Comparison of ENCODE assay signal across 8 cellular contexts in genomic region chr6:109009761-109010612, GRCh38.
DNase-seq lines count a peak whose midpoint lies in the region; ATAC-seq, FAIRE-seq and TF ChIP-seq lines count a peak whose summit lies in the region.

No MANE protein-coding gene starts in this region.

- H3K36me3 Mint-ChIP-seq in activated CD4-positive, alpha-beta memory T cell treated with anti-CD3 and anti-CD28 coated beads, Interleukin-2, amount 10 ng/mL, durations not matched to agents 7 days and 5 days (ENCODE audit: low read depth): peaks cover 9% of the 10 kb centered on the region

- H3K4me1 ChIP-seq in hepatocyte (ENCODE audit: insufficient read depth) (peaks cover 13% of the 10 kb centered on the region), small intestine (ENCODE audit: control insufficient read depth in 2 of 2, insufficient read depth in 1 of 2, low read depth in 1 of 2, low read length in 1 of 2) (no peaks in the 10 kb centered on the region)

- H3K9me3 Mint-ChIP-seq in activated CD4-positive, alpha-beta memory T cell treated with anti-CD3 and anti-CD28 coated beads, Interleukin-2, amount 10 ng/mL, durations not matched to agents 7 days and 5 days: no peaks in the 10 kb centered on the region

- no peaks in the 10 kb centered on the region for H3K9me2 ChIP-seq in hepatocyte (replicated peaks; ENCODE audit: insufficient read depth)

- in situ Hi-C loops in G401 (cut with HindIII; ENCODE audit: low sequenced_read_pairs): no loop called here

- peak overlapping the region; percentile 72 for H3K27ac Mint-ChIP-seq in activated CD4-positive, alpha-beta memory T cell treated with anti-CD3 and anti-CD28 coated beads, Interleukin-2, amount 10 ng/mL, durations not matched to agents 7 days and 5 days

- H3K27ac ChIP-seq in hepatocyte (peak overlapping the region; percentile 90), small intestine (ENCODE audit: low read depth in 1 of 2, low read length in 1 of 2) (peak overlapping the region; percentile 71 to 98)

- peak; percentile 34 for ATAC-seq in HG02852 (IDR thresholded peaks at IDR 0.05; ENCODE audit: unreplicated experiment)
- ATAC-seq in GM18858 (IDR thresholded peaks at IDR 0.05; ENCODE audit: unreplicated experiment): no peak

- H2AFZ ChIP-seq in hepatocyte: peak overlapping the region; percentile 61

- DNase-seq in G401 (ENCODE audit: low spot score) (peak; percentile 50), hepatocyte (ENCODE audit: low spot score) (no peak), small intestine (peak; percentile 53), HPDE6-E6E7 (ENCODE audit: extremely low spot score) (no peak)
- DNase-seq in activated CD4-positive, alpha-beta memory T cell treated with anti-CD3 and anti-CD28 coated beads, Interleukin-2, amount 10 ng/mL, durations not matched to agents 7 days and 5 days: no peak
- DNase-seq in activated effector memory CD4-positive, alpha-beta T cell treated with Interleukin-2 at 50 U/mL for 16 hours: no peak

- H3K27me3 ChIP-seq in hepatocyte: no peaks in the 10 kb centered on the region
- H3K27me3 ChIP-seq in small intestine (ENCODE audit: control insufficient read depth in 2 of 2, insufficient read depth in 2 of 2, low read length in 2 of 2): no peaks in the 10 kb centered on the region

- WGBS in hepatocyte (ENCODE audit: low lambda C conversion rate, missing lambda C conversion rate): 13% methylated on average over 19 of the region's 19 CpGs
- WGBS in small intestine, 3 donors: 3 to 8% (median 4%) methylated on average over 19 of the region's 19 CpGs

- POLR2A ChIA-PET in activated CD4-positive, alpha-beta memory T cell treated with anti-CD3 and anti-CD28 coated beads, Interleukin-2, amount 10 ng/mL, durations not matched to agents 7 days and 5 days (lab: Charles Lee): interaction anchor here (0.7 to 3.7 kb wide), 14 partner anchors 20 to 481 kb away, joined by 3 to 16 read pairs (median 5); partner anchors contain the start of genes CEP57L1 and SESN1

- peaks cover 44% of the 10 kb centered on the region for H3K79me2 ChIP-seq in hepatocyte

- peaks cover 8% of the 10 kb centered on the region for H3K27me3 Mint-ChIP-seq in activated CD4-positive, alpha-beta memory T cell treated with anti-CD3 and anti-CD28 coated beads, Interleukin-2, amount 10 ng/mL, durations not matched to agents 7 days and 5 days

- CTCF ChIA-PET in activated CD4-positive, alpha-beta memory T cell treated with anti-CD3 and anti-CD28 coated beads, Interleukin-2, amount 10 ng/mL, durations not matched to agents 7 days and 5 days (lab: Charles Lee): interaction anchor here (0.9 to 1.1 kb wide), 3 partner anchors 117 to 468 kb away, joined by 3 read pairs; no protein-coding TSS in a partner anchor

- H3K9me3 ChIP-seq in hepatocyte (ENCODE audit: low read depth) (no peaks in the 10 kb centered on the region), small intestine (ENCODE audit: control insufficient read depth, low read depth) (no peaks in the 10 kb centered on the region)

- H3K4me2 ChIP-seq in hepatocyte: peak overlapping the region; percentile 85

- peaks cover 10% of the 10 kb centered on the region for H4K20me1 ChIP-seq in hepatocyte (ENCODE audit: insufficient read depth, poor library complexity, severe bottlenecking)

- no peak for FAIRE-seq in small intestine (lab: Jason Lieb, UNC)

- no peak for TF ChIP-seq CTCF in hepatocyte (IDR thresholded peaks at IDR 0.05; ENCODE audit: poor library complexity)

- peak overlapping the region; percentile 63 for H3K4me3 ChIP-seq in hepatocyte
- H3K4me3 ChIP-seq in small intestine (ENCODE audit: low read depth in 1 of 2, low read length in 2 of 2): peak overlapping the region; percentile 69 to 96

- H3K36me3 ChIP-seq in hepatocyte (replicated peaks; ENCODE audit: insufficient read depth, low read depth): no peaks in the 10 kb centered on the region
- H3K36me3 ChIP-seq in small intestine (ENCODE audit: control insufficient read depth in 2 of 2, insufficient read depth in 2 of 2, low read length in 2 of 2): no peaks in the 10 kb centered on the region

- peaks cover 41% of the 10 kb centered on the region for H3K4me1 Mint-ChIP-seq in activated CD4-positive, alpha-beta memory T cell treated with anti-CD3 and anti-CD28 coated beads, Interleukin-2, amount 10 ng/mL, durations not matched to agents 7 days and 5 days

- H3K4me3 Mint-ChIP-seq in activated CD4-positive, alpha-beta memory T cell treated with anti-CD3 and anti-CD28 coated beads, Interleukin-2, amount 10 ng/mL, durations not matched to agents 7 days and 5 days: peak overlapping the region; percentile 88

Comparison
In these comparisons a context has a peak if more than half of its experiments do, and no peak if none do; other contexts are left out.
1. DNase-seq: peak in G401 (single experiment) and small intestine (single experiment); none in activated CD4-positive, alpha-beta memory T cell treated with anti-CD3 and anti-CD28 coated beads, Interleukin-2, amount 10 ng/mL, durations not matched to agents 7 days and 5 days (single experiment), hepatocyte (single experiment), HPDE6-E6E7 (single experiment) and activated effector memory CD4-positive, alpha-beta T cell treated with Interleukin-2 at 50 U/mL for 16 hours (single experiment).